ENCODE assay signal across 9 cellular contexts in the genomic region with DNA sequence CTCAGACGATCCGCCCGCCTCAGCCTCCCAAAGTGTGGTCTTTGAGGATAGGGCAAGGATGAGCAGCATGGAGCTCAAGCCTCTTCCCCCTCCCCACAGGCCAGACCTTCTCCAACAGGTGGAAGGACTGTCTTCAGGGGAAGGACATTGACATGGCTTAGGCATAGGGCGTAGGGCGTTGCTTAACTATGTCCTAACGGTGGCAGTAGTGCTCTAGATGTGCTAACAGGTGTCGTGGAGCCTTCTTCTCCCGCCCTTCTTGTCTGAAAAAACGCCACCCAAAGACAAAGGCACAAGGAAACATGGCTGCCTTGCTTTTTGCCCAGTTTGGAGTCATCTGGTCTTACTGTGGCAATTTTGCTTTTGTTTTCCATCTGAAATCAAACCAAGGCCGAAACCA.
DNase-seq lines count a peak whose midpoint lies in the region.
"Had no signal": no experiment of that assay in that cellular context is flagged by ENCODE, and none has a peak within 500 bp of the region (broad histone marks: within the 10 kb centered on the region; RNA-seq: fewer than 3 reads in every experiment).

No MANE protein-coding gene starts in this region.

- H3K27ac Mint-ChIP-seq in activated naive CD4-positive, alpha-beta T cell treated with anti-CD3 and anti-CD28 coated beads, Interleukin-2, amount 10 ng/mL, durations not matched to agents 7 days and 5 days: no peak overlapping the region
- H3K27ac Mint-ChIP-seq: CD4-positive, alpha-beta T cell had no signal

- peaks cover 2% of the 10 kb centered on the region for H3K9me3 Mint-ChIP-seq in activated naive CD4-positive, alpha-beta T cell treated with anti-CD3 and anti-CD28 coated beads, Interleukin-2, amount 10 ng/mL, durations not matched to agents 7 days and 5 days
- H3K9me3 Mint-ChIP-seq: CD4-positive, alpha-beta T cell had no signal

- CTCF ChIA-PET in activated naive CD4-positive, alpha-beta T cell treated with anti-CD3 and anti-CD28 coated beads, Interleukin-2, amount 10 ng/mL, durations not matched to agents 7 days and 5 days (lab: Charles Lee): interaction anchor here (0.7 kb wide), 1 partner anchor 323 kb away, joined by 3 read pairs; no protein-coding TSS in a partner anchor

- no peaks in the 10 kb centered on the region for H3K27me3 Mint-ChIP-seq in activated naive CD4-positive, alpha-beta T cell treated with anti-CD3 and anti-CD28 coated beads, Interleukin-2, amount 10 ng/mL, durations not matched to agents 7 days and 5 days
- H3K27me3 Mint-ChIP-seq: CD4-positive, alpha-beta T cell had no signal

- H3K27ac ChIP-seq in caudate nucleus (ENCODE audit: low read depth, low read length): peak overlapping the region; percentile 49

- no peaks in the 10 kb centered on the region for H3K4me1 Mint-ChIP-seq in activated naive CD4-positive, alpha-beta T cell treated with anti-CD3 and anti-CD28 coated beads, Interleukin-2, amount 10 ng/mL, durations not matched to agents 7 days and 5 days

- H3K36me3 Mint-ChIP-seq in activated naive CD4-positive, alpha-beta T cell treated with anti-CD3 and anti-CD28 coated beads, Interleukin-2, amount 10 ng/mL, durations not matched to agents 7 days and 5 days: peaks cover 27% of the 10 kb centered on the region

- no peak overlapping the region for H3K4me3 Mint-ChIP-seq in activated naive CD4-positive, alpha-beta T cell treated with anti-CD3 and anti-CD28 coated beads, Interleukin-2, amount 10 ng/mL, durations not matched to agents 7 days and 5 days
- H3K4me3 Mint-ChIP-seq: CD4-positive, alpha-beta T cell had no signal

- peak; percentile 55 for DNase-seq in NCI-H2227 (lab: John Stamatoyannopoulos, UW; ENCODE audit: unreplicated experiment)
- DNase-seq in NCI-H2227 treated with DMSO at 0.1 percent for 48 hours (lab: John Stamatoyannopoulos, UW): no peak
- peak; percentile 98 for DNase-seq in HT-29 (ENCODE audit: low spot score)
- DNase-seq in caudate nucleus (lab: John Stamatoyannopoulos, UW): peak in 24 of 61 donors; percentile 0 to 93 (median 66)
- DNase-seq in retina: peak; percentile 85
- DNase-seq in activated naive CD4-positive, alpha-beta T cell treated with anti-CD3 and anti-CD28 coated beads, Interleukin-2, amount 10 ng/mL, durations not matched to agents 7 days and 5 days: no peak
- no peak for DNase-seq in HPDE6-E6E7 (ENCODE audit: extremely low spot score)
- DNase-seq in NCI-H2029 (lab: John Stamatoyannopoulos, UW): no peak

Comparison
In these comparisons a context has a peak if more than half of its experiments do, and no peak if none do; other contexts are left out.
1. DNase-seq: peak in NCI-H2227 (single experiment), HT-29 (single experiment) and retina (single experiment); none in NCI-H2227 treated with DMSO at 0.1 percent for 48 hours (single experiment), activated naive CD4-positive, alpha-beta T cell treated with anti-CD3 and anti-CD28 coated beads, Interleukin-2, amount 10 ng/mL, durations not matched to agents 7 days and 5 days (single experiment), HPDE6-E6E7 (single experiment) and NCI-H2029 (single experiment).